ENCODE assay signal across 28 cellular contexts in the genomic region with DNA sequence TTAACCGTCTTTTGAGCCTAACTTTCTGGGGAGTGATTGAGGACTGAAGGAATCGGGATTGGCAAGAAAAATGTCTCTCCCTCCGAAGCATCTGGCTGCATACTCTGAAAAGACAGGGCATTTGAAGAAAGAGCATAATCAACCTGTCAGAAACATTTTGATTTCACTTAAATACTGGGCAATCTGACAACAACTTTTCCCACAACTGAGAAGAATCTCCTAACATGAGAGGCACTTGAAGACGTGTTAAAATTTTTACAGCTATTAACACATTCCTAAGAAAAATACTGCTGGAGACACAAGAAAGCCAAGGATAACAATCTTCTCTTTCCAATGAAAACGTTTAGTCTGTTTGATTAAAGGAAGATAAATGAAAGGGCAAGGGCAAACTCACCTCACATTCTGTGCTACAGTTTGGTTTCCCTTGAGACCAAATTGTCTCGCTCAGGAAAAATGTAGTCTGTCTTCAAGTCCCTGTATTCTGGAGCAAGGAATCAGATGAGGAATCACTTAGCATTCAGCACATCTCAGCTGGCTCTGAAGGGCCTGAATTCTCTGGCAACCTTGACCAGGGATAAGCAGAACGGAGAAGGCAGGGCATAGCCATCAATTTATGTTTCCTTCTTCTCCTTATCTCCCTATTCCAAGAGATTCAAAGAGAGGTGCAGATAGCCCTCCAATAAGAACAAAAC.
DNase-seq lines count a peak whose midpoint lies in the region; ATAC-seq, FAIRE-seq and TF ChIP-seq lines count a peak whose summit lies in the region.
"Had no signal": no experiment of that assay in that cellular context is flagged by ENCODE, and none has a peak within 500 bp of the region (broad histone marks: within the 10 kb centered on the region; RNA-seq: fewer than 3 reads in every experiment).

No MANE protein-coding gene starts in this region.

- H3K27me3 ChIP-seq in GM23338 (ENCODE audit: insufficient read depth) (no peaks in the 10 kb centered on the region), upper lobe of right lung (no peaks in the 10 kb centered on the region)
- H3K27me3 ChIP-seq: BLaER1 treated with 17β-estradiol and CSF1 and Interleukin-3, amounts not matched to agents 10 nM and 100 nM; esophagus squamous epithelium; neutrophil; thyroid gland had no signal

- peak overlapping the region; percentile 9; the same call in 1 of the 2 replicates for H2AFZ ChIP-seq in GM23338

- H3K27me3 Mint-ChIP-seq in GM23338 (ENCODE audit: insufficient read depth, low read depth, poor library complexity), result peaks cover 2% of the 10 kb centered on the region
- no peaks in the 10 kb centered on the region for H3K27me3 Mint-ChIP-seq in nephron (ENCODE audit: low read depth)
- H3K27me3 Mint-ChIP-seq: activated CD4-positive, alpha-beta T cell treated with anti-CD3 and anti-CD28 coated beads, Interleukin-2, amount 10 ng/mL, durations not matched to agents 24 days and 14 days; activated CD8-positive, alpha-beta memory T cell treated with anti-CD3 and anti-CD28 coated beads, Interleukin-2, amount 10 ng/mL, durations not matched to agents 7 days and 5 days; stimulated activated naive CD8-positive, alpha-beta T cell treated with anti-CD3 and anti-CD28 coated beads, Interleukin-15, Interleukin-2, amounts not matched to agents 100 ng/mL and 50 ng/mL, for 24 hours had no signal

- H3K9me3 ChIP-seq in kidney (ENCODE audit: control insufficient read depth in 1 of 2, low read length in 2 of 2) (peaks cover 0 to 9% of the 10 kb centered on the region in 2 donors), upper lobe of right lung (no peaks in the 10 kb centered on the region)
- H3K9me3 ChIP-seq: A549; BLaER1 treated with 17β-estradiol and CSF1 and Interleukin-3, amounts not matched to agents 10 nM and 100 nM; esophagus squamous epithelium; neutrophil; thyroid gland had no signal

- H3K4me3 ChIP-seq in AG09309 (ENCODE audit: control insufficient read depth, low read depth, low read length) (no peak overlapping the region), GM23338 (no peak overlapping the region), kidney (ENCODE audit: low read length in 2 of 2) (no peak overlapping the region), upper lobe of right lung (no peak overlapping the region)
- H3K4me3 ChIP-seq: A549; BLaER1 treated with 17β-estradiol and CSF1 and Interleukin-3, amounts not matched to agents 10 nM and 100 nM; esophagus squamous epithelium; left ventricle myocardium inferior; psoas muscle; thyroid gland had no signal

- H3K36me3 ChIP-seq in GM23338 (ENCODE audit: insufficient read depth), result no peaks in the 10 kb centered on the region
- no peaks in the 10 kb centered on the region for H3K36me3 ChIP-seq in kidney (ENCODE audit: control insufficient read depth in 1 of 2, insufficient read depth in 2 of 2, low read length in 2 of 2)
- H3K36me3 ChIP-seq in upper lobe of right lung, result no peaks in the 10 kb centered on the region
- H3K36me3 ChIP-seq: BLaER1 treated with 17β-estradiol and CSF1 and Interleukin-3, amounts not matched to agents 10 nM and 100 nM; esophagus squamous epithelium; left ventricle myocardium inferior; neutrophil; thyroid gland had no signal

- TF ChIP-seq CTCF in AG09309 (IDR thresholded peaks at IDR 0.05; ENCODE audit: control insufficient read depth, insufficient read depth, low read depth, low read length, missing control alignments), result no peak
- no peak for TF ChIP-seq CTCF in GM23338 (conservative IDR thresholded peaks at IDR 0.05; ENCODE audit: low read depth in 2 of 2)
- TF ChIP-seq CTCF in nephron (IDR thresholded peaks at IDR 0.05; ENCODE audit: unreplicated experiment in 3 of 3), result no peak
- TF ChIP-seq CTCF in kidney (IDR thresholded peaks at IDR 0.05; ENCODE audit: borderline replicate concordance, extremely low read depth, insufficient read depth), result no peak
- TF ChIP-seq CTCF in upper lobe of right lung (IDR thresholded peaks at IDR 0.05), result no peak

- no peak overlapping the region for H3K9ac ChIP-seq in kidney (ENCODE audit: low read length in 2 of 2)
- H3K9ac ChIP-seq: BLaER1 treated with 17β-estradiol and CSF1 and Interleukin-3, amounts not matched to agents 10 nM and 100 nM had no signal

- FAIRE-seq in kidney (lab: Jason Lieb, UNC), result no peak
- FAIRE-seq: A549 had no signal

- H3K27ac ChIP-seq in GM23338 (ENCODE audit: low read depth), result no peak overlapping the region
- H3K27ac ChIP-seq in kidney (ENCODE audit: low read depth in 2 of 2, low read length in 2 of 2), result no peak overlapping the region
- no peak overlapping the region for H3K27ac ChIP-seq in upper lobe of right lung
- H3K27ac ChIP-seq: A549; BLaER1 treated with 17β-estradiol and CSF1 and Interleukin-3, amounts not matched to agents 10 nM and 100 nM; left ventricle myocardium inferior; neutrophil; psoas muscle; thyroid gland; VCaP had no signal

- no peaks in the 10 kb centered on the region for H3F3A ChIP-seq in GM23338 (replicated peaks; ENCODE audit: low read depth)

- H3K9me3 Mint-ChIP-seq in GM23338, result no peaks in the 10 kb centered on the region
- peaks cover 9% of the 10 kb centered on the region for H3K9me3 Mint-ChIP-seq in nephron
- H3K9me3 Mint-ChIP-seq: activated CD4-positive, alpha-beta T cell treated with anti-CD3 and anti-CD28 coated beads, Interleukin-2, amount 10 ng/mL, durations not matched to agents 24 days and 14 days had no signal

- DNase-seq in AG09309 (ENCODE audit: low read depth) (peak; percentile 13), GM23338 (ENCODE audit: low spot score) (no peak), astrocyte of the hippocampus (ENCODE audit: low read depth, low spot score) (peak; percentile 57), kidney (no peak), NCI-H2171 (lab: John Stamatoyannopoulos, UW) (no peak), amygdala (lab: John Stamatoyannopoulos, UW) (no peak), upper lobe of right lung (no peak)
- DNase-seq: activated CD4-positive, alpha-beta T cell treated with anti-CD3 and anti-CD28 coated beads, Interleukin-2, amount 10 ng/mL, durations not matched to agents 24 days and 14 days; activated CD8-positive, alpha-beta memory T cell treated with anti-CD3 and anti-CD28 coated beads, Interleukin-2, amount 10 ng/mL, durations not matched to agents 7 days and 5 days; activated naive CD4-positive, alpha-beta T cell; activated T-cell treated with anti-CD3 and anti-CD28 coated beads, Interleukin-2, amount 50 U/mL, for 48 hours; COR-L47; DMS79; esophagus squamous epithelium; left ventricle myocardium inferior; MV-4-11; NCI-H524; NK-92 treated with Interleukin-12 subunit alpha and Interleukin-12 subunit beta, amount 100 ng/mL, for 24 hours; PC-3; psoas muscle; thyroid gland had no signal

- H4K20me1 ChIP-seq in GM23338 (replicated peaks; ENCODE audit: insufficient read depth), result no peaks in the 10 kb centered on the region
- H4K20me1 ChIP-seq: BLaER1 treated with 17β-estradiol and CSF1 and Interleukin-3, amounts not matched to agents 10 nM and 100 nM had no signal

- intact Hi-C loops in kidney (cut with DNase I), result no loop called here
- intact Hi-C loops in upper lobe of right lung (cut with DNase I), result no loop called here

- no peak overlapping the region for H3K27ac Mint-ChIP-seq in GM23338
- peak overlapping the region; percentile 16 to 92 (median 89) for H3K27ac Mint-ChIP-seq in nephron
- H3K27ac Mint-ChIP-seq: activated CD4-positive, alpha-beta T cell treated with anti-CD3 and anti-CD28 coated beads, Interleukin-2, amount 10 ng/mL, durations not matched to agents 24 days and 14 days; activated CD8-positive, alpha-beta memory T cell treated with anti-CD3 and anti-CD28 coated beads, Interleukin-2, amount 10 ng/mL, durations not matched to agents 7 days and 5 days; stimulated activated naive CD8-positive, alpha-beta T cell treated with anti-CD3 and anti-CD28 coated beads, Interleukin-15, Interleukin-2, amounts not matched to agents 100 ng/mL and 50 ng/mL, for 24 hours had no signal

- H3K4me1 Mint-ChIP-seq in GM23338, result no peaks in the 10 kb centered on the region
- H3K4me1 Mint-ChIP-seq in nephron, result peaks cover 12% of the 10 kb centered on the region
- H3K4me1 Mint-ChIP-seq: activated CD4-positive, alpha-beta T cell treated with anti-CD3 and anti-CD28 coated beads, Interleukin-2, amount 10 ng/mL, durations not matched to agents 24 days and 14 days; activated CD8-positive, alpha-beta memory T cell treated with anti-CD3 and anti-CD28 coated beads, Interleukin-2, amount 10 ng/mL, durations not matched to agents 7 days and 5 days had no signal

- H3K4me1 ChIP-seq in GM23338 (ENCODE audit: insufficient read depth), result no peaks in the 10 kb centered on the region
- H3K4me1 ChIP-seq in kidney (ENCODE audit: control insufficient read depth in 1 of 2, insufficient read depth in 1 of 2, low read depth in 1 of 2, low read length in 2 of 2), result no peaks in the 10 kb centered on the region
- no peaks in the 10 kb centered on the region for H3K4me1 ChIP-seq in upper lobe of right lung
- H3K4me1 ChIP-seq: A549; BLaER1 treated with 17β-estradiol and CSF1 and Interleukin-3, amounts not matched to agents 10 nM and 100 nM; esophagus squamous epithelium; left ventricle myocardium inferior; psoas muscle; thyroid gland had no signal

- ATAC-seq in GM23338, result no peak
- ATAC-seq in upper lobe of right lung, result no peak
- ATAC-seq: A549; activated CD8-positive, alpha-beta memory T cell treated with anti-CD3 and anti-CD28 coated beads, Interleukin-2, amount 10 ng/mL, durations not matched to agents 7 days and 5 days; HCT116; PC-3; psoas muscle had no signal

- H3K36me3 Mint-ChIP-seq in GM23338 (ENCODE audit: low read depth) (no peaks in the 10 kb centered on the region), nephron (ENCODE audit: low read depth) (no peaks in the 10 kb centered on the region)
- H3K36me3 Mint-ChIP-seq: activated CD8-positive, alpha-beta memory T cell treated with anti-CD3 and anti-CD28 coated beads, Interleukin-2, amount 10 ng/mL, durations not matched to agents 7 days and 5 days had no signal

- no peaks in the 10 kb centered on the region for H3K9me2 ChIP-seq in GM23338 (ENCODE audit: insufficient read depth)

- no peak overlapping the region for H3K4me3 Mint-ChIP-seq in GM23338
- no peak overlapping the region for H3K4me3 Mint-ChIP-seq in nephron
- H3K4me3 Mint-ChIP-seq: activated CD4-positive, alpha-beta T cell treated with anti-CD3 and anti-CD28 coated beads, Interleukin-2, amount 10 ng/mL, durations not matched to agents 24 days and 14 days; activated CD8-positive, alpha-beta memory T cell treated with anti-CD3 and anti-CD28 coated beads, Interleukin-2, amount 10 ng/mL, durations not matched to agents 7 days and 5 days; stimulated activated naive CD8-positive, alpha-beta T cell treated with anti-CD3 and anti-CD28 coated beads, Interleukin-15, Interleukin-2, amounts not matched to agents 100 ng/mL and 50 ng/mL, for 24 hours had no signal

- no peaks in the 10 kb centered on the region for H3K79me2 ChIP-seq in GM23338 (replicated peaks; ENCODE audit: insufficient read depth)

- H3K4me2 ChIP-seq in GM23338, result no peak overlapping the region
- H3K4me2 ChIP-seq: A549; BLaER1 treated with 17β-estradiol and CSF1 and Interleukin-3, amounts not matched to agents 10 nM and 100 nM had no signal

TF ChIP-seq in GM23338, 12 proteins besides CTCF, POLR2A, EP300 and RAD21:
- TF ChIP-seq ZNF331 (CRISPR knock-in tag; IDR thresholded peaks at IDR 0.05; ENCODE audit: low read depth), result no peak
- TF ChIP-seq ZNF114 (CRISPR knock-in tag; IDR thresholded peaks at IDR 0.05), result no peak

Comparison
In these comparisons a context has a peak if more than half of its experiments do, and no peak if none do; other contexts are left out.
1. DNase-seq: peak in AG09309 (single experiment) and astrocyte of the hippocampus (single experiment); none in GM23338 (single experiment), kidney (single experiment), NCI-H2171 (single experiment), amygdala (0 of 56) and upper lobe of right lung (single experiment).